In the genomic region with DNA sequence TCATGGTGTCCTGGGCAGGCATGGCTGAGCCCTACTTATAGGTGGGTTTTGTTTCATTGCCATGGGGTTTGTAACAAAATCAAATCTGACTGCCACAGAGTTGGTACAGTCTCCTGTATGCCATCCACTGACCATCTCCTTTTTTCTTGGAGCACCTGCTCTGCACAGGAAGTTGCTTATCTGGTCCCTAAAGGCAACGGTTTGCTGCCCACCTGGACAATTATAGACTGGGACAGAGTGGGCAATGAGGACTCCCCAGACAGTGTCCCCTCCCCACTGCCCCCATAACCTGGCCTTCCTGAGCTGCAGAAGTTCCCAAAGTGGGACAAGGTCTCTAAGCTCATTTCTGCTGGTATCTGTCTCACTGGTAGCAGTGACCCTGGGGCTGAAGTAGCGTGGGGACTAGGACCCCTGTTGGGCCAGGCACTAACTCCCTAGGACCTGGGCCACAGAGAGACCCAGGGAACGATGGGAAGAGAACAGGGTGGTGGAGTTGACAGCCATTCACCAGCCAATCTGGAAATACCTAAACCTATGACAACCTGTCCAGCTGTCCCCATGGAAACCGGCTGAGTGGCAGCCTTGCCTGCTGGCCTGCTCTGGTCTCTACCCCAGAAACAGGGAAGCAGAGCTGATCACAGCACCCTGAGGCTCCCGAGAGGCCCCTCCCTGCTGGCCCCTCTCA, we compare ENCODE assay signal across 13 cellular contexts.
DNase-seq lines count a peak whose midpoint lies in the region; ATAC-seq, FAIRE-seq and TF ChIP-seq lines count a peak whose summit lies in the region.
"Had no signal": no experiment of that assay in that cellular context is flagged by ENCODE, and none has a peak within 500 bp of the region (broad histone marks: within the 10 kb centered on the region; RNA-seq: fewer than 3 reads in every experiment).

No MANE protein-coding gene starts in this region.

- H3K79me2 ChIP-seq in KMS-11 (ENCODE audit: insufficient read depth, low read depth): no peaks in the 10 kb centered on the region

- H3K4me1 Mint-ChIP-seq in CD14-positive monocyte: peaks cover 8% of the 10 kb centered on the region

- H3K4me3 ChIP-seq in KMS-11 (IDR thresholded peaks at IDR 0.05; ENCODE audit: insufficient read depth, low read depth, low read length): no peak overlapping the region
- no peak overlapping the region for H3K4me3 ChIP-seq in bronchial epithelial cell (ENCODE audit: low read depth, low read length)

- peak; percentile 28 for FAIRE-seq in bronchial epithelial cell (lab: Jason Lieb, UNC)

- H3K27ac Mint-ChIP-seq in CD14-positive monocyte: no peak overlapping the region
- H3K27ac Mint-ChIP-seq: B cell; CD4-positive, alpha-beta memory T cell had no signal

- no peak overlapping the region for H3K9ac ChIP-seq in KMS-11

- no peaks in the 10 kb centered on the region for H3K4me1 ChIP-seq in KMS-11 (ENCODE audit: low read depth, poor library complexity, severe bottlenecking)

- no peaks in the 10 kb centered on the region for H3K36me3 ChIP-seq in KMS-11 (ENCODE audit: insufficient read depth)
- no peaks in the 10 kb centered on the region for H3K36me3 ChIP-seq in bronchial epithelial cell (ENCODE audit: control insufficient read depth, insufficient read depth, low read length)

- intact Hi-C loops in CD14-positive monocyte (cut with micrococcal nuclease): no loop called here
- intact Hi-C loops in posterior vena cava (cut with DNase I): loop anchor here (5.0 kb wide), 2 partner anchors 87 to 213 kb away; no protein-coding TSS in a partner anchor

- H3K27ac ChIP-seq in KMS-11: no peak overlapping the region

- H3K27me3 Mint-ChIP-seq in CD14-positive monocyte (ENCODE audit: low read depth in 3 of 3): peaks cover 18 to 28% (median 22%) of the 10 kb centered on the region in 3 donors

- peaks cover 19% of the 10 kb centered on the region for H3K27me3 ChIP-seq in KMS-11 (ENCODE audit: insufficient read depth, low read depth)
- peaks cover 5% of the 10 kb centered on the region for H3K27me3 ChIP-seq in bronchial epithelial cell (ENCODE audit: control insufficient read depth, insufficient read depth, low read length)

- H3K9me3 Mint-ChIP-seq in CD14-positive monocyte: peaks cover 3 to 26% (median 12%) of the 10 kb centered on the region in 7 donors

- no peak for ATAC-seq in HG03175 (IDR thresholded peaks at IDR 0.05; ENCODE audit: unreplicated experiment)

- H3K36me3 Mint-ChIP-seq in CD14-positive monocyte: no peaks in the 10 kb centered on the region
- H3K36me3 Mint-ChIP-seq: CD4-positive, alpha-beta memory T cell had no signal

- TF ChIP-seq CTCF in CD14-positive monocyte (IDR thresholded peaks at IDR 0.05): peak; percentile 21
- 0 out of 2 replicates have a peak, but pooled peaks have one; percentile 8 for TF ChIP-seq CTCF in KMS-11 (conservative IDR thresholded peaks at IDR 0.05; ENCODE audit: low read depth, low read length)
- no peak for TF ChIP-seq CTCF in bronchial epithelial cell (IDR thresholded peaks at IDR 0.05; ENCODE audit: insufficient read depth, low read length, severe bottlenecking)

- no peak for DNase-seq in CD14-positive monocyte (ENCODE audit: low spot score)
- no peak for DNase-seq in bronchial epithelial cell (ENCODE audit: low read depth)
- peak; percentile 51 for DNase-seq in posterior vena cava (ENCODE audit: low spot score)
- no peak for DNase-seq in kidney tubule cell (ENCODE audit: low spot score)
- no peak for DNase-seq in Kasumi-1 (lab: John Stamatoyannopoulos, UW)
- DNase-seq: CD4-positive, alpha-beta memory T cell; NCI-H1105 treated with DMSO at 0.1 percent for 48 hours; NCI-H1694; NCI-H2081 treated with DMSO at 0.1 percent for 48 hours; NCI-H774 had no signal

- no peak overlapping the region for H3K4me2 ChIP-seq in KMS-11

- H4K20me1 ChIP-seq in KMS-11 (ENCODE audit: insufficient read depth): no peaks in the 10 kb centered on the region

- H3K4me3 Mint-ChIP-seq in CD14-positive monocyte: no peak overlapping the region
- H3K4me3 Mint-ChIP-seq: B cell had no signal

- H2AFZ ChIP-seq in KMS-11 (ENCODE audit: low read depth): no peak overlapping the region

Comparison
In these comparisons a context has a peak if more than half of its experiments do, and no peak if none do; other contexts are left out.
1. intact Hi-C loops: an anchor here in posterior vena cava (5.0 kb wide); none called in CD14-positive monocyte.